ENCODE assay signal across 8 cellular contexts in the genomic region with DNA sequence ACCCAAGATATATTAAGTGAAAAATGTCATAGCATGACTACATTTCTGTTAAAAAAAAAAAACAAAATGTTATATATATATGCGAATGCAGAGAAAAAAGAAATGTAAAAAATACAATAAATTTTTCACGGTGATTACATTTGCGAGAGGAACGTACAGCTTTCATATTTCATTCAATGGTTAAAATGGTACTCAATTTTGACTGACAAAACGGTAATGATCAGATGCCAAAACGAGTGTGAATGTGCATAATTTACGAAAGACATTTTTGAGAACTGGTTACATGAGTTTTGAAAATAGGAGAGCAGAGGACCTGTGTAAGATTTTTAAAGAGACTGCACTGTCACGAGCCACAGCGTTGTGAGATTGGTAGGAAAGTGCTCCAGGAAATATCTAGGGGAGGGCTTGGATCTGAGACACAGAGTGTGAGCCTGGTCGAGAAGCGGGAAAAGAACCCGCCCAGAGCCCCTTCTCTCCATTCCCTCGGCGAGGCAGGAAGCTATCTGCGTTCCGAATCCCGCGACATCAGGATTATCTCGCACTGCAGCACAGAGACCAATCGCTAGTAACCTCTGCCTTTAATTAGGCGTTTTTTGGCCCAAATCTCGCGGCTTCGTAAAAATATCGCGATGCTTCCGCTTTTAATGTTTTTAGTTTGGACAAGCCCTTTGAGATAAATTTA. TPM values are rescaled to one million over a fixed set of nuclear protein-coding genes. Genes with fewer than 3 reads are reported as not detected.
DNase-seq lines count a peak whose midpoint lies in the region; ATAC-seq and TF ChIP-seq lines count a peak whose summit lies in the region.

No MANE protein-coding gene starts in this region.

- H3K4me1 ChIP-seq in duodenal mucosa (ENCODE audit: control insufficient read depth in 1 of 2, insufficient read depth in 2 of 2, low read length in 2 of 2) (peaks cover 5% of the 10 kb centered on the region in 2 donors), right lobe of liver (peaks cover 0 to 6% (median 0%) of the 10 kb centered on the region in 4 donors)

- H3K9me3 ChIP-seq in duodenal mucosa (ENCODE audit: control insufficient read depth in 1 of 2, low read length in 2 of 2) (no peaks in the 10 kb centered on the region), right lobe of liver (no peaks in the 10 kb centered on the region)

- H3K27ac ChIP-seq in duodenal mucosa (ENCODE audit: low read depth, low read length) (peak overlapping the region; percentile 93), right lobe of liver (peak overlapping the region; percentile 97 to 100 (median 99))

- intact Hi-C loops in right lobe of liver (cut with DNase I) = no loop called here

- H3K9ac ChIP-seq in duodenal mucosa (ENCODE audit: low read depth in 1 of 2, low read length in 2 of 2) = peak overlapping the region; percentile 88 to 97

- peak overlapping the region; percentile 86 to 91 for H3K4me3 ChIP-seq in duodenal mucosa (ENCODE audit: low read depth in 1 of 2, low read length in 2 of 2)
- peak overlapping the region; percentile 34 to 61 (median 58) for H3K4me3 ChIP-seq in right lobe of liver

- DNase-seq in CD1c-positive myeloid dendritic cell (ENCODE audit: extremely low spot score) = peak; percentile 99
- DNase-seq in NCI-H774 (lab: John Stamatoyannopoulos, UW) = peak; percentile 94
- peak; percentile 88 to 93 for DNase-seq in activated CD4-positive, alpha-beta T cell treated with anti-CD3 and anti-CD28 coated beads, Interleukin-2, amount 50 U/mL, for 48 hours
- DNase-seq in right lobe of liver = peak; percentile 88
- DNase-seq in stimulated activated CD4-positive, alpha-beta T cell treated with anti-CD3 and anti-CD28 coated beads, Interleukin-4, amount 100 ng/mL, for 24 hours = peak; percentile 93

- H3K27me3 ChIP-seq in duodenal mucosa (ENCODE audit: control insufficient read depth in 1 of 2, insufficient read depth in 2 of 2, low read length in 2 of 2) = no peaks in the 10 kb centered on the region
- H3K27me3 ChIP-seq in right lobe of liver = no peaks in the 10 kb centered on the region

- no peaks in the 10 kb centered on the region for H3K36me3 ChIP-seq in duodenal mucosa (ENCODE audit: control insufficient read depth in 1 of 2, insufficient read depth in 2 of 2, low read length in 2 of 2)
- peaks cover 0 to 4% (median 0%) of the 10 kb centered on the region in 4 donors for H3K36me3 ChIP-seq in right lobe of liver

- TF ChIP-seq POLR2A in right lobe of liver (IDR thresholded peaks at IDR 0.05) = peak; percentile 82

- 13% methylated on average over 26 of the region's 27 CpGs for WGBS in right lobe of liver (ENCODE audit: insufficient coverage, low coverage, low lambda C conversion rate, missing lambda C conversion rate)

- no peak for TF ChIP-seq CTCF in right lobe of liver (IDR thresholded peaks at IDR 0.05)

- ATAC-seq in GM19395 (IDR thresholded peaks at IDR 0.05; ENCODE audit: unreplicated experiment) (peak; percentile 76), HG03565 (IDR thresholded peaks at IDR 0.05; ENCODE audit: unreplicated experiment) (peak; percentile 59), right lobe of liver (peak; percentile 75 to 86 (median 80))

RNA-seq across cellular contexts. Expression of gene TRIM27, which starts 28.5 kb away (rescaled TPM):
- total RNA-seq in right lobe of liver = 10 to 100 TPM; 31.5 to 54.8 (median 36.7) TPM

Comparison
In these comparisons a context has a peak if more than half of its experiments do, and no peak if none do; other contexts are left out.
1. Peak in every context shown above with its lines: DNase-seq, ATAC-seq, H3K4me3 ChIP-seq and H3K27ac ChIP-seq.